In the genomic region with DNA sequence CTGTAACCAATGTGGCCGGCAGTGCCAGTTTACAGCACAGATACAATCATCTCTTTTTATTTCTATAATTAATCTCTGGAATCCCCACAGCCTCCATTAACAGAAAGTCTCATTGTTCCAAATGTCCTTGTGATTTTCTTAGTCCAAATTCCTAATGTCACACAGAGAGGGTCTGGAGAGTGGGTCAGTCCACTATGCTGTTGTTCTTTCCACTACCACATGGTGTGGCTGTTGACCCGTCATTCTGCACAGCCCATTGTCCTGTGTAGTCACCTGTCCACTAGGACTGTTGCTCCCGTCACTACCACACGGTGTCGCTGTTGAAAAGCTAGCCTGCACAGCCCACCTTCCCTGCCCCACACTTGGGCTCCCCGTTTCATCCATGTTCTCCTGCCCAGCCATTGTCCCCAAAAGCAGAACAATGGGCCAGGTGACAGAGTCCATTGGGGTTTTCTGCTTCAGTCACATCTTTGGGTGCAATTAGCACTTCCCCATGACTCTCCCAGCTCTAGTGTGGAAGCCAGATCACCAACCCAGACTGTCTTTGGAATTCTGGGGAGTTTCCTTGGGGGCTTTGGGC, we compare ENCODE assay signal across 7 cellular contexts. TPM values are rescaled to one million over a fixed set of nuclear protein-coding genes. Genes with fewer than 3 reads are reported as not detected.
DNase-seq lines count a peak whose midpoint lies in the region; ATAC-seq and TF ChIP-seq lines count a peak whose summit lies in the region.

No MANE protein-coding gene starts in this region.

- no peaks in the 10 kb centered on the region for H3K27me3 ChIP-seq in MM.1S (replicated peaks; ENCODE audit: insufficient read depth, low read length)
- no peaks in the 10 kb centered on the region for H3K27me3 ChIP-seq in neural cell (ENCODE audit: insufficient read depth, low read depth, low read length)

- H3K36me3 ChIP-seq in MM.1S (replicated peaks; ENCODE audit: insufficient read depth, low read length), result no peaks in the 10 kb centered on the region
- H3K36me3 ChIP-seq in neural cell (ENCODE audit: insufficient read depth, low read length), result no peaks in the 10 kb centered on the region

- H3K4me1 ChIP-seq in MM.1S (ENCODE audit: low read length), result no peaks in the 10 kb centered on the region

- H2AFZ ChIP-seq in MM.1S (ENCODE audit: low read length) (no peak overlapping the region), neural cell (ENCODE audit: low read depth, low read length) (no peak overlapping the region)

- H3K9ac ChIP-seq in MM.1S (ENCODE audit: low read length), result no peak overlapping the region
- H3K9ac ChIP-seq in neural cell (ENCODE audit: low read length), result no peak overlapping the region

- TF ChIP-seq EP300 in neural cell (conservative IDR thresholded peaks at IDR 0.05; ENCODE audit: poor library complexity, severe bottlenecking), result no peak

- H3K9me3 ChIP-seq in MM.1S (replicated peaks; ENCODE audit: insufficient read depth, low read length), result no peaks in the 10 kb centered on the region
- no peaks in the 10 kb centered on the region for H3K9me3 ChIP-seq in neural cell (ENCODE audit: low read length)

- H3K4me2 ChIP-seq in MM.1S (ENCODE audit: low read depth, low read length), result no peak overlapping the region
- H3K4me2 ChIP-seq in neural cell (ENCODE audit: low read length), result no peak overlapping the region

- no peaks in the 10 kb centered on the region for H3K79me2 ChIP-seq in MM.1S (ENCODE audit: low read length)
- no peaks in the 10 kb centered on the region for H3K79me2 ChIP-seq in neural cell (replicated peaks; ENCODE audit: insufficient read depth, low read length)

- H3K4me3 ChIP-seq in MM.1S (ENCODE audit: low read length) (no peak overlapping the region), choroid plexus epithelial cell (ENCODE audit: low read depth, low read length) (no peak overlapping the region), neural cell (ENCODE audit: low read length) (no peak overlapping the region)

- H3K27ac ChIP-seq in MM.1S (ENCODE audit: low read length), result no peak overlapping the region
- no peak overlapping the region for H3K27ac ChIP-seq in neural cell (ENCODE audit: low read length)

- H3F3A ChIP-seq in MM.1S (ENCODE audit: insufficient read depth, low read length), result no peaks in the 10 kb centered on the region
- H3F3A ChIP-seq in neural cell (ENCODE audit: insufficient read depth, low read length, poor library complexity, severe bottlenecking), result no peaks in the 10 kb centered on the region

- no peak for TF ChIP-seq RAD21 in neural cell (conservative IDR thresholded peaks at IDR 0.05)

- DNase-seq in MM.1S (no peak), choroid plexus epithelial cell (ENCODE audit: low read depth) (no peak)

- ATAC-seq in HG02623 (IDR thresholded peaks at IDR 0.05; ENCODE audit: unreplicated experiment), result no peak
- no peak for ATAC-seq in GM21360 (IDR thresholded peaks at IDR 0.05; ENCODE audit: unreplicated experiment)
- no peak for ATAC-seq in HG03025 (IDR thresholded peaks at IDR 0.05; ENCODE audit: low FRiP score, unreplicated experiment)

- TF ChIP-seq CTCF in GM12872 (IDR thresholded peaks at IDR 0.05; ENCODE audit: insufficient read depth, low read depth, low read length) (peak; percentile 59; the same call in 2 of the 3 replicates), MM.1S (IDR thresholded peaks at IDR 0.05; ENCODE audit: low read length) (peak; percentile 45), choroid plexus epithelial cell (conservative IDR thresholded peaks at IDR 0.05; ENCODE audit: low read depth, low read length) (peak; percentile 58), neural cell (IDR thresholded peaks at IDR 0.05; ENCODE audit: poor library complexity, severe bottlenecking) (peak; percentile 36)

- H4K20me1 ChIP-seq in MM.1S (ENCODE audit: insufficient read depth, low read length) (no peaks in the 10 kb centered on the region), neural cell (ENCODE audit: insufficient read depth) (no peaks in the 10 kb centered on the region)

- no peaks in the 10 kb centered on the region for H3K9me2 ChIP-seq in MM.1S (replicated peaks; ENCODE audit: insufficient read depth, low read length)
- no peaks in the 10 kb centered on the region for H3K9me2 ChIP-seq in neural cell (ENCODE audit: insufficient read depth, low read length)

TF ChIP-seq in neural cell, 6 proteins besides CTCF, POLR2A, EP300 and RAD21:
- no peak for TF ChIP-seq EZH2 (IDR thresholded peaks at IDR 0.05; ENCODE audit: borderline replicate concordance, insufficient read depth, low read length, poor library complexity, severe bottlenecking)
- TF ChIP-seq, protein P1, sequence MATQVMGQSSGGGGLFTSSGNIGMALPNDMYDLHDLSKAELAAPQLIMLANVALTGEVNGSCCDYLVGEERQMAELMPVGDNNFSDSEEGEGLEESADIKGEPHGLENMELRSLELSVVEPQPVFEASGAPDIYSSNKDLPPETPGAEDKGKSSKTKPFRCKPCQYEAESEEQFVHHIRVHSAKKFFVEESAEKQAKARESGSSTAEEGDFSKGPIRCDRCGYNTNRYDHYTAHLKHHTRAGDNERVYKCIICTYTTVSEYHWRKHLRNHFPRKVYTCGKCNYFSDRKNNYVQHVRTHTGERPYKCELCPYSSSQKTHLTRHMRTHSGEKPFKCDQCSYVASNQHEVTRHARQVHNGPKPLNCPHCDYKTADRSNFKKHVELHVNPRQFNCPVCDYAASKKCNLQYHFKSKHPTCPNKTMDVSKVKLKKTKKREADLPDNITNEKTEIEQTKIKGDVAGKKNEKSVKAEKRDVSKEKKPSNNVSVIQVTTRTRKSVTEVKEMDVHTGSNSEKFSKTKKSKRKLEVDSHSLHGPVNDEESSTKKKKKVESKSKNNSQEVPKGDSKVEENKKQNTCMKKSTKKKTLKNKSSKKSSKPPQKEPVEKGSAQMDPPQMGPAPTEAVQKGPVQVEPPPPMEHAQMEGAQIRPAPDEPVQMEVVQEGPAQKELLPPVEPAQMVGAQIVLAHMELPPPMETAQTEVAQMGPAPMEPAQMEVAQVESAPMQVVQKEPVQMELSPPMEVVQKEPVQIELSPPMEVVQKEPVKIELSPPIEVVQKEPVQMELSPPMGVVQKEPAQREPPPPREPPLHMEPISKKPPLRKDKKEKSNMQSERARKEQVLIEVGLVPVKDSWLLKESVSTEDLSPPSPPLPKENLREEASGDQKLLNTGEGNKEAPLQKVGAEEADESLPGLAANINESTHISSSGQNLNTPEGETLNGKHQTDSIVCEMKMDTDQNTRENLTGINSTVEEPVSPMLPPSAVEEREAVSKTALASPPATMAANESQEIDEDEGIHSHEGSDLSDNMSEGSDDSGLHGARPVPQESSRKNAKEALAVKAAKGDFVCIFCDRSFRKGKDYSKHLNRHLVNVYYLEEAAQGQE (IDR thresholded peaks at IDR 0.05; ENCODE audit: borderline replicate concordance), result no peak
- TF ChIP-seq MXI1 (conservative IDR thresholded peaks at IDR 0.05; ENCODE audit: poor library complexity, severe bottlenecking), result no peak
- TF ChIP-seq SMC3 (conservative IDR thresholded peaks at IDR 0.05; ENCODE audit: poor library complexity), result no peak
- no peak for TF ChIP-seq TAF1 (IDR thresholded peaks at IDR 0.05; ENCODE audit: low read depth)
- no peak for TF ChIP-seq POLR2AphosphoS5 (IDR thresholded peaks at IDR 0.05)

RNA-seq across cellular contexts. Expression of a gene that starts 8.6 kb away (rescaled TPM):
- polyA plus RNA-seq in neural cell, result not detected in 2 replicates
- polyA minus RNA-seq in neural cell, result not detected in 2 replicates

RNA-seq across cellular contexts. Expression of a gene that starts 33.7 kb away (rescaled TPM):
- polyA plus RNA-seq in neural cell, result not detected in 2 replicates
- not detected in 2 replicates for polyA minus RNA-seq in neural cell
